8 cellular contexts compared by ENCODE assay signal in genomic region chr1:213244664-213245091, GRCh38.
DNase-seq lines count a peak whose midpoint lies in the region; ATAC-seq, FAIRE-seq and TF ChIP-seq lines count a peak whose summit lies in the region.

No MANE protein-coding gene starts in this region.

- peak; percentile 70 for TF ChIP-seq RAD21 in GM12878 (IDR thresholded peaks at IDR 0.05; ENCODE audit: insufficient read depth, low read depth, low read length)

- no peaks in the 10 kb centered on the region for H3K79me2 ChIP-seq in GM12878 (ENCODE audit: control insufficient read depth, insufficient read depth, low read length)

- WGBS in GM12878 (ENCODE audit: insufficient coverage, insufficient replicate concordance, low lambda C conversion rate, missing lambda C conversion rate), result 32% methylated on average over 3 of the region's 3 CpGs
- WGBS in tibial nerve, 2 donors, result 45 to 49% methylated on average over 3 of the region's 3 CpGs

- no peaks in the 10 kb centered on the region for H4K20me1 ChIP-seq in GM12878 (ENCODE audit: control insufficient read depth, insufficient read depth)

- TF ChIP-seq POLR2A in GM12878 (IDR thresholded peaks at IDR 0.05; ENCODE audit: low read depth, low read length) (no peak), tibial nerve (IDR thresholded peaks at IDR 0.05) (no peak)

- TF ChIP-seq CTCF in GM12873 (IDR thresholded peaks at IDR 0.05; ENCODE audit: insufficient read depth, low read depth, low read length, missing control alignments), result peak; percentile 63
- TF ChIP-seq CTCF in GM12878 (IDR thresholded peaks at IDR 0.05 in 2 of 3, conservative IDR thresholded peaks at IDR 0.05 in 1 of 3; ENCODE audit: control insufficient read depth in 2 of 3, extremely low read depth in 1 of 3, insufficient read depth in 1 of 3, low read depth in 3 of 3, low read length in 3 of 3), result peak; percentile 60 to 76 (median 75)
- peak; percentile 64 to 75 (median 67) for TF ChIP-seq CTCF in tibial nerve (IDR thresholded peaks at IDR 0.05)

- ATAC-seq in HG03175 (IDR thresholded peaks at IDR 0.05; ENCODE audit: unreplicated experiment) (peak; percentile 70), GM12878 (peak; percentile 75), left colon (peak; percentile 40)

- H2AFZ ChIP-seq in GM12878 (ENCODE audit: control insufficient read depth, low read depth, low read length), result no peak overlapping the region; the same call in 1 of the 2 replicates

- H3K4me1 ChIP-seq in GM12878 (ENCODE audit: control insufficient read depth, insufficient read depth, low read length), result no peaks in the 10 kb centered on the region
- H3K4me1 ChIP-seq in tibial nerve, result no peaks in the 10 kb centered on the region

- DNase-seq in AML-193 (lab: John Stamatoyannopoulos, UW), result peak; percentile 36 to 68
- peak; percentile 67 for DNase-seq in NCI-H460 (ENCODE audit: extremely low read depth, low read depth)
- DNase-seq in GM12878 (ENCODE audit: low read depth, low spot score), result no peak
- no peak for DNase-seq in left colon
- DNase-seq in tibial nerve (ENCODE audit: low spot score in 2 of 2), result no peak
- DNase-seq in activated naive CD4-positive, alpha-beta T cell treated with Interleukin-2 at 50 U/mL for 16 hours, result no peak

- H3K27me3 ChIP-seq in GM12878 (replicated peaks in 1 of 2; ENCODE audit: control insufficient read depth in 2 of 2, insufficient read depth in 2 of 2, low read length in 1 of 2) (no peaks in the 10 kb centered on the region), tibial nerve (no peaks in the 10 kb centered on the region)

- intact Hi-C loops in GM12878 (cut with micrococcal nuclease; ENCODE audit: unreplicated experiment), result loop anchor here (1.0 kb wide), 1 partner anchor 879 kb away; no protein-coding TSS in a partner anchor
- intact Hi-C loops in left colon (cut with DNase I, micrococcal nuclease), result loop anchor here in 1 of 2 donors (5.0 kb wide), 1 partner anchor 878 kb away; no protein-coding TSS in a partner anchor

- TF ChIP-seq EP300 in GM12878 (IDR thresholded peaks at IDR 0.05; ENCODE audit: borderline replicate concordance in 1 of 2, control insufficient read depth in 1 of 2, low read depth in 2 of 2, low read length in 2 of 2) (no peak), tibial nerve (IDR thresholded peaks at IDR 0.05) (no peak)

- no peak overlapping the region for H3K4me3 ChIP-seq in GM12878
- H3K4me3 ChIP-seq in tibial nerve, result no peak overlapping the region

- FAIRE-seq in GM12878 (lab: Jason Lieb, UNC), result peak; percentile 73

- RAD21 ChIA-PET in GM12878 (lab: Charles Lee; ENCODE audit: unreplicated experiment), result interaction anchor here (0.8 to 1.2 kb wide), 3 partner anchors 11 to 879 kb away, joined by 3 to 4 read pairs (median 3); no protein-coding TSS in a partner anchor

- SMC1A ChIA-PET in GM12878 (lab: Charles Lee; ENCODE audit: uncharacterized antibody, unreplicated experiment), result no interaction called here

- H3K9me3 ChIP-seq in GM12878 (replicated peaks; ENCODE audit: control insufficient read depth, insufficient read depth, low read length) (no peaks in the 10 kb centered on the region), tibial nerve (no peaks in the 10 kb centered on the region)

- no peak overlapping the region for H3K9ac ChIP-seq in GM12878 (ENCODE audit: control insufficient read depth, insufficient read depth, low read length)

- in situ Hi-C loops in GM12878 (cut with MboI), result loop anchor here (10.0 kb wide), 1 partner anchor 880 kb away; no protein-coding TSS in a partner anchor

- no peak overlapping the region for H3K4me2 ChIP-seq in GM12878 (ENCODE audit: control insufficient read depth, insufficient read depth)

- H3K36me3 ChIP-seq in GM12878 (ENCODE audit: control insufficient read depth in 2 of 2, insufficient read depth in 2 of 2, low read length in 1 of 2), result no peaks in the 10 kb centered on the region
- peaks cover 0 to 32% (median 0%) of the 10 kb centered on the region in 3 donors for H3K36me3 ChIP-seq in tibial nerve

- no TSS peak for BruUV-seq in GM12878 (replicated peaks; lab: Mats Ljungman, UMichigan)

- CTCF ChIA-PET in GM12878 (lab: Yijun Ruan, JAX), result interaction anchor here (0.6 to 0.9 kb wide), 8 partner anchors 9 to 878 kb away, joined by 3 to 6 read pairs (median 3); no protein-coding TSS in a partner anchor

- H3K27ac ChIP-seq in GM12878 (ENCODE audit: control insufficient read depth, insufficient read depth) (no peak overlapping the region), tibial nerve (no peak overlapping the region)

- POLR2A ChIA-PET in GM12878 (lab: Charles Lee), result no interaction called here

TF ChIP-seq in GM12878, 131 proteins besides CTCF, POLR2A, EP300 and RAD21:
- no peak for TF ChIP-seq SP1 (IDR thresholded peaks at IDR 0.05; ENCODE audit: low read depth, low read length)
- peak; percentile 63; the same call in 1 of the 2 replicates for TF ChIP-seq SMC3 (IDR thresholded peaks at IDR 0.05; ENCODE audit: borderline replicate concordance, low read length)
- no peak for TF ChIP-seq SRF (IDR thresholded peaks at IDR 0.05; ENCODE audit: low read depth in 2 of 2, low read length in 2 of 2)
- TF ChIP-seq RB1 (IDR thresholded peaks at IDR 0.05; ENCODE audit: borderline replicate concordance), result peak; percentile 68; the same call in 1 of the 2 replicates
- no peak for TF ChIP-seq BCLAF1 (IDR thresholded peaks at IDR 0.05)
- TF ChIP-seq ZNF207 (IDR thresholded peaks at IDR 0.05; ENCODE audit: borderline replicate concordance), result no peak
- no peak for TF ChIP-seq ZBTB4 (CRISPR knock-in tag; IDR thresholded peaks at IDR 0.05)
- TF ChIP-seq RELB (IDR thresholded peaks at IDR 0.05; ENCODE audit: low read depth), result 0 out of 2 replicates have a peak, but pooled peaks have one; percentile 18

Comparison
In these comparisons a context has a peak if more than half of its experiments do, and no peak if none do; other contexts are left out.
1. DNase-seq: peak in AML-193 (2 of 2) and NCI-H460 (single experiment); none in GM12878 (single experiment), left colon (0 of 2), tibial nerve (0 of 2) and activated naive CD4-positive, alpha-beta T cell treated with Interleukin-2 at 50 U/mL for 16 hours (single experiment).
2. Peak in every context shown above with its lines, with median percentiles within 50 percentile points of each other: CTCF ChIP-seq and ATAC-seq.